ENCODE assay signal across 8 cellular contexts in genomic region chr10:110566472-110567200, GRCh38. TPM values are rescaled to one million over a fixed set of nuclear protein-coding genes. Genes with fewer than 3 reads are reported as not detected.
DNase-seq lines count a peak whose midpoint lies in the region; ATAC-seq and TF ChIP-seq lines count a peak whose summit lies in the region.

No MANE protein-coding gene starts in this region.

- H3K4me2 ChIP-seq in HCT116 (ENCODE audit: low read length) = peak overlapping the region; percentile 91

- no peaks in the 10 kb centered on the region for H3K9me2 ChIP-seq in HCT116 (ENCODE audit: insufficient read depth)

- H3K4me1 ChIP-seq in HCT116 (ENCODE audit: control insufficient read depth in 1 of 2, insufficient read depth in 2 of 2, low read length in 2 of 2) (peaks cover 8 to 21% of the 10 kb centered on the region in 2 experiments; a peak in 3 of 4 replicates), ascending aorta (peaks cover 0 to 10% of the 10 kb centered on the region in 2 donors), right lobe of liver (peaks cover 0 to 18% (median 0%) of the 10 kb centered on the region in 4 donors), uterus (no peaks in the 10 kb centered on the region)

- TF ChIP-seq CTCF in AG04450 (IDR thresholded peaks at IDR 0.05; ENCODE audit: low read depth, low read length) = no peak
- TF ChIP-seq CTCF in HCT116 (IDR thresholded peaks at IDR 0.05 in 2 of 3, conservative IDR thresholded peaks at IDR 0.05 in 1 of 3; ENCODE audit: borderline replicate concordance in 1 of 3, insufficient read depth in 1 of 3, low read depth in 2 of 3, low read length in 2 of 3) = no peak
- no peak for TF ChIP-seq CTCF in ascending aorta (IDR thresholded peaks at IDR 0.05)
- no peak for TF ChIP-seq CTCF in right lobe of liver (IDR thresholded peaks at IDR 0.05)
- no peak for TF ChIP-seq CTCF in uterus (IDR thresholded peaks at IDR 0.05)

- H3K4me3 ChIP-seq in AG04450 (ENCODE audit: low read depth, low read length) (peak overlapping the region; percentile 61), HCT116 (replicated peaks in 1 of 2; ENCODE audit: low read depth in 1 of 2, low read length in 2 of 2) (peak overlapping the region; percentile 70 to 87), ascending aorta (peak overlapping the region; percentile 81 to 97), right lobe of liver (peak overlapping the region; percentile 71 to 92 (median 73)), uterus (peak overlapping the region; percentile 75 to 82)

- H3K36me3 ChIP-seq in HCT116 (ENCODE audit: control insufficient read depth in 1 of 2, insufficient read depth in 2 of 2, low read length in 2 of 2) (peaks cover 2 to 10% of the 10 kb centered on the region in 2 experiments; a peak in 3 of 4 replicates), ascending aorta (no peaks in the 10 kb centered on the region), right lobe of liver (no peaks in the 10 kb centered on the region), uterus (no peaks in the 10 kb centered on the region)

- intact Hi-C loops in HCT116 (cut with micrococcal nuclease) = loop anchor here (5.0 kb wide), 1 partner anchor 69 kb away; the partner anchor contains the start of gene DUSP5
- intact Hi-C loops in ascending aorta (cut with DNase I) = loop anchor here (1.0 to 5.0 kb wide), 5 partner anchors 69 to 559 kb away; partner anchors contain the start of genes ADD3 and DUSP5
- intact Hi-C loops in right lobe of liver (cut with DNase I) = no loop called here
- intact Hi-C loops in uterus (cut with DNase I; ENCODE audit: low total_unique reads) = no loop called here

- TF ChIP-seq RAD21 in HCT116 (IDR thresholded peaks at IDR 0.05; ENCODE audit: low read depth) = no peak

- H3K9me3 ChIP-seq in AG04450 (ENCODE audit: control insufficient read depth, insufficient read depth, low read length) (peaks cover 3% of the 10 kb centered on the region; the same call in 1 of the 2 replicates), HCT116 (ENCODE audit: control insufficient read depth in 1 of 2, insufficient read depth in 1 of 2, low read depth in 1 of 2, low read length in 2 of 2) (no peaks in the 10 kb centered on the region), ascending aorta (no peaks in the 10 kb centered on the region), right lobe of liver (no peaks in the 10 kb centered on the region), uterus (no peaks in the 10 kb centered on the region)

- TF ChIP-seq POLR2A in HCT116 (IDR thresholded peaks at IDR 0.05; ENCODE audit: borderline replicate concordance, extremely low read depth, insufficient read depth, insufficient read length) (no peak), right lobe of liver (IDR thresholded peaks at IDR 0.05) (no peak), uterus (IDR thresholded peaks at IDR 0.05) (no peak)

- H2AFZ ChIP-seq in HCT116 (ENCODE audit: low read depth, low read length, poor library complexity, severe bottlenecking) = peak overlapping the region; percentile 89

- WGBS in right lobe of liver (ENCODE audit: insufficient coverage, low coverage, low lambda C conversion rate, missing lambda C conversion rate) = 37% methylated on average over 12 of the region's 19 CpGs

- CTCF ChIA-PET in AG04450 (lab: Charles Lee) (interaction anchor here (0.9 to 1.8 kb wide), 6 partner anchors 9 to 261 kb away, joined by 3 to 7 read pairs (median 4); no protein-coding TSS in a partner anchor), HCT116 (lab: Charles Lee) (no interaction called here)

- H3K27ac ChIP-seq in AG04450 (ENCODE audit: low read depth, low read length) = peak overlapping the region; percentile 94
- H3K27ac ChIP-seq in HCT116 (ENCODE audit: low read depth, low read length) = peak overlapping the region; percentile 72
- H3K27ac ChIP-seq in ascending aorta = peak overlapping the region; percentile 84 to 85
- peak overlapping the region in 1 of 3 donors; percentile 91 for H3K27ac ChIP-seq in right lobe of liver
- H3K27ac ChIP-seq in uterus = peak overlapping the region; percentile 82 to 84

- POLR2A ChIA-PET in AG04450 (lab: Yijun Ruan, JAX) = interaction anchor here (1.5 kb wide), 1 partner anchor 214 kb away, joined by 6 read pairs; no protein-coding TSS in a partner anchor
- POLR2A ChIA-PET in HCT116 (lab: Charles Lee) = no interaction called here

- peaks cover 41% of the 10 kb centered on the region for H3K79me2 ChIP-seq in HCT116 (ENCODE audit: insufficient read depth, low read length)

- DNase-seq in AG04450 (ENCODE audit: low read depth, low spot score) = no peak
- no peak for DNase-seq in HCT116 (ENCODE audit: low read depth, low spot score)
- DNase-seq in ascending aorta (ENCODE audit: low spot score in 2 of 2) = no peak
- no peak for DNase-seq in right lobe of liver
- no peak for DNase-seq in uterus
- DNase-seq in COLO829 (ENCODE audit: low spot score) = no peak
- DNase-seq in HT-29 (ENCODE audit: low spot score) = no peak

- TSS peak; percentile 99 for BruUV-seq in HCT116 (replicated peaks; lab: Mats Ljungman, UMichigan)

- ATAC-seq in HCT116 = no peak
- ATAC-seq in right lobe of liver = no peak
- ATAC-seq in activated CD4-positive, CD25-positive, alpha-beta regulatory T cell treated with anti-CD3 and anti-CD28 coated beads, Interleukin-2, amount 50 U/mL, for 24 hours = no peak

- H4K20me1 ChIP-seq in HCT116 (ENCODE audit: insufficient read depth) = peaks cover 15% of the 10 kb centered on the region; the same call in 1 of the 2 replicates

- RAD21 ChIA-PET in HCT116 (lab: Charles Lee; ENCODE audit: low non-redundant PET in 1 of 2, low total read pairs in 2 of 2, uncharacterized antibody in 2 of 2, unreplicated experiment in 2 of 2) = no interaction called here

- H3K27me3 ChIP-seq in AG04450 (ENCODE audit: control insufficient read depth, insufficient read depth, low read length) = no peaks in the 10 kb centered on the region
- H3K27me3 ChIP-seq in HCT116 (ENCODE audit: insufficient read depth, low read length) = no peaks in the 10 kb centered on the region
- H3K27me3 ChIP-seq in ascending aorta = no peaks in the 10 kb centered on the region
- no peaks in the 10 kb centered on the region for H3K27me3 ChIP-seq in right lobe of liver
- peaks cover 0 to 5% of the 10 kb centered on the region in 2 donors for H3K27me3 ChIP-seq in uterus

- H3K9ac ChIP-seq in HCT116 (ENCODE audit: low read length) = peak overlapping the region; percentile 86

TF ChIP-seq in HCT116, 20 proteins besides CTCF, POLR2A, EP300 and RAD21:
- TF ChIP-seq ELF1 (IDR thresholded peaks at IDR 0.05; ENCODE audit: borderline replicate concordance, low read depth) = no peak
- TF ChIP-seq SIN3A (IDR thresholded peaks at IDR 0.05; ENCODE audit: low read depth) = no peak
- TF ChIP-seq CEBPB (IDR thresholded peaks at IDR 0.05; ENCODE audit: low read depth) = no peak
- no peak for TF ChIP-seq ZNF274 (IDR thresholded peaks at IDR 0.05; ENCODE audit: low read depth, low read length)
- TF ChIP-seq, protein P1, sequence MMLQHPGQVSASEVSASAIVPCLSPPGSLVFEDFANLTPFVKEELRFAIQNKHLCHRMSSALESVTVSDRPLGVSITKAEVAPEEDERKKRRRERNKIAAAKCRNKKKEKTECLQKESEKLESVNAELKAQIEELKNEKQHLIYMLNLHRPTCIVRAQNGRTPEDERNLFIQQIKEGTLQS (IDR thresholded peaks at IDR 0.05) = no peak
- no peak for TF ChIP-seq EZH2 (IDR thresholded peaks at IDR 0.05)
- no peak for TF ChIP-seq ZFX (IDR thresholded peaks at IDR 0.05)
- no peak for TF ChIP-seq SP1 (IDR thresholded peaks at IDR 0.05; ENCODE audit: low read depth)
- TF ChIP-seq TCF7L2 (IDR thresholded peaks at IDR 0.05; ENCODE audit: borderline replicate concordance, extremely low read depth, insufficient read depth, insufficient read length) = no peak
TF ChIP-seq in HCT116: peak in this region for 0.

RNA-seq across cellular contexts. Expression of gene SMC3, which starts 0.9 kb away (rescaled TPM):
- 18.9 and 26.2 TPM in 2 replicates for polyA plus RNA-seq in AG04450 (2011; rRNA removed)
- 6.4 and 14.0 TPM in 2 replicates for polyA minus RNA-seq in AG04450 (2011; rRNA and poly(A)+ RNA removed)
- 64.3 TPM for total RNA-seq in HCT116 (2021; ENCODE audit: unreplicated experiment)
- polyA plus RNA-seq in HCT116 (2012) = 18.2 and 27.6 TPM in 2 replicates
- 14.8 TPM for total RNA-seq in ascending aorta
- 10 to 100 TPM in 5 of 6 experiments, 1 to 10 TPM in 1; 9.9 to 14.0 (median 11.9) TPM for total RNA-seq in right lobe of liver
- total RNA-seq in uterus = 10 to 100 TPM; 12.4 to 45.3 (median 39.3) TPM
- 13.0 and 13.8 TPM in 2 replicates for total RNA-seq in HT-29 (2014; rRNA removed; shearing (Covaris generic))

Comparison
In these comparisons a context has a peak if more than half of its experiments do, and no peak if none do; other contexts are left out.
1. intact Hi-C loops: an anchor here in HCT116 (5.0 kb wide) and ascending aorta (1.0 to 5.0 kb wide); none called in right lobe of liver and uterus.